In the genomic region with DNA sequence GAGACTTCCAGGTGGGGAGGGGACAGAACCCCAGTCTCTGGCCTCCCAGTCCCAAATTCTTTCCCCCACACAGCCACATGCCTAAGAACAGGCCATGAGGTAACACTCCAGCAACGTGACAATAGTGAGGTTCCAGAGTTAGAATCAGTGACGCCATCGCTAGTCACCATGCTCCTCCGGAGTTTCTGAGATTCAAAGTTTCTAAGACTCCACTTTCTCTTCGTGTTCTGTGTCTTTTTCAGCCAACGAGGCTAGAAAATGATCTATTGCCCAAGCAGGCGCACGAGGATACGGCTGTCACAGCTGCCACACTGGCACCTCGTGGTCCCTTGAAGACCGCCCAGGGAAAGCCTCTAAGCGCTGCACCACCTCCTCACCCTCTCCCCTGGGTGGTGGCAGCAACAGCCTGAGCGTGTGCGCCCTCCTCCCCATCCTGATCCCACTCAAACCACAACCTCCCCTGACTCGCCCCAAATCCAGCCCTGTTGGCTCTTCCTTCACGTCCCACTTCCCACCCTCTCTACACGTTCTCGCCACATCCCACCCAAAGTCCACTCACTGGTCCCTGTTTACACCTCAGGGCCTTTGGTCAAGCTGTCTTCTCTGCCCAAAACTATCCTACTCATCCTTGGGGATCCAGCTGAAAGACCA, we compare ENCODE assay signal across 6 cellular contexts.
DNase-seq lines count a peak whose midpoint lies in the region; ATAC-seq and TF ChIP-seq lines count a peak whose summit lies in the region.

No MANE protein-coding gene starts in this region.

- intact Hi-C loops in head of caudate nucleus (cut with DNase I): no loop called here

- peak; percentile 19 for ATAC-seq in HG03097 (IDR thresholded peaks at IDR 0.05; ENCODE audit: low FRiP score, unreplicated experiment)

- H3K27ac ChIP-seq in 22Rv1: peak overlapping the region; percentile 83

- TF ChIP-seq CTCF in 22Rv1 (IDR thresholded peaks at IDR 0.05) (no peak), GM13976 (IDR thresholded peaks at IDR 0.05; ENCODE audit: borderline replicate concordance, control extremely low read depth, extremely low read depth, insufficient read depth, missing control alignments) (no peak)

- peak; percentile 67 for DNase-seq in activated CD4-positive, alpha-beta T cell treated with anti-CD3 and anti-CD28 coated beads for 48 hours
- DNase-seq in head of caudate nucleus: peak in 27 of 42 donors; percentile 3 to 64 (median 33)
- DNase-seq in stimulated activated CD8-positive, alpha-beta memory T cell treated with anti-CD3 and anti-CD28 coated beads, Interleukin-15, amount 100 ng/mL, for 24 hours (ENCODE audit: low read depth): peak; percentile 11
- DNase-seq in GM13976 (ENCODE audit: low spot score): no peak

- in situ Hi-C loops in GM13976 (cut with MboI; ENCODE audit: low sequenced_read_pairs, unreplicated experiment): no loop called here
